ENCODE assay signal across 1 cellular context in the genomic region with DNA sequence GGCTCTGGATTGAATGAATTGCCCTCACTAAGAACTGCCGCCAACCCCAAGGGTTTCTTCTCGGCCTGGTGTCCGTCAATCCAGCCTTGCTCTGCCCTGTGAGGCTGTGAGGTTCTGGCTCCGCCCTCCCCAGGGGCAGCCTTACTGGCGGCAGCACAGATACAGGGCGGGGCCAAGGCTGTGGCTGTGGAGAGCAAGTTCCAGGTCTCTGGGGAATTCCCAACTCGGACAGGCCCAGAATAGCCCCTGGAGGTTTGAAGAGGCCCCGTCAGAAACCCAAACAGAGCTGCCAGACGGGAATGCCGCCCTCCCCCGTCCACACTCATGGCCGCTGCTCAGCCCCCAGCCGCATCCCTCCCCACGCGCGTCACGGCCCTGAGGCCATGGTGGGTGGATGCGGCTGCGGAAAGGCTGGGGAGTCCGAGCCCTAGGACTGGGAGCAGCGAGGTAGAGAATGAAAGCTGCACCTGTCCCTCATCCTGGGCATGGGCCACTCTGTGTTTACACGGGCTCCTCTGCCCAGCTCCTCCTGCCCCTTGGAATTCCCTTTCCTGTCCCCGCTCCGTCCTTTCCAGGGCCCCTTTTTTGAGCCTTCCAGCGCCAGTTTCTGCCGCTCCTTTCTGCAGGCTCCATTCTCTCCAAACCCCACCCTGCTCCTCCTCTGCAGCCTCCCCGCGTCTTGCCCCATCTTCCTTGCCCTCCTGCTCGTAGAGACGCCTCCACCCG.
A peak's percentile ranks its signal among the peaks of the same experiment; 100 is the strongest.
TF ChIP-seq lines count a peak whose summit lies in the region.

No MANE protein-coding gene starts in this region.

TF ChIP-seq in HepG2, 621 proteins besides CTCF, POLR2A, EP300 and RAD21 (continued from another document and continues in another):
- TF ChIP-seq, protein P1, sequence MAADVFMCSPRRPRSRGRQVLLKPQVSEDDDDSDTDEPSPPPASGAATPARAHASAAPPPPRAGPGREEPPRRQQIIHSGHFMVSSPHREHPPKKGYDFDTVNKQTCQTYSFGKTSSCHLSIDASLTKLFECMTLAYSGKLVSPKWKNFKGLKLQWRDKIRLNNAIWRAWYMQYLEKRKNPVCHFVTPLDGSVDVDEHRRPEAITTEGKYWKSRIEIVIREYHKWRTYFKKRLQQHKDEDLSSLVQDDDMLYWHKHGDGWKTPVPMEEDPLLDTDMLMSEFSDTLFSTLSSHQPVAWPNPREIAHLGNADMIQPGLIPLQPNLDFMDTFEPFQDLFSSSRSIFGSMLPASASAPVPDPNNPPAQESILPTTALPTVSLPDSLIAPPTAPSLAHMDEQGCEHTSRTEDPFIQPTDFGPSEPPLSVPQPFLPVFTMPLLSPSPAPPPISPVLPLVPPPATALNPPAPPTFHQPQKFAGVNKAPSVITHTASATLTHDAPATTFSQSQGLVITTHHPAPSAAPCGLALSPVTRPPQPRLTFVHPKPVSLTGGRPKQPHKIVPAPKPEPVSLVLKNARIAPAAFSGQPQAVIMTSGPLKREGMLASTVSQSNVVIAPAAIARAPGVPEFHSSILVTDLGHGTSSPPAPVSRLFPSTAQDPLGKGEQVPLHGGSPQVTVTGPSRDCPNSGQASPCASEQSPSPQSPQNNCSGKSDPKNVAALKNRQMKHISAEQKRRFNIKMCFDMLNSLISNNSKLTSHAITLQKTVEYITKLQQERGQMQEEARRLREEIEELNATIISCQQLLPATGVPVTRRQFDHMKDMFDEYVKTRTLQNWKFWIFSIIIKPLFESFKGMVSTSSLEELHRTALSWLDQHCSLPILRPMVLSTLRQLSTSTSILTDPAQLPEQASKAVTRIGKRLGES (CRISPR knock-in tag; IDR thresholded peaks at IDR 0.05; ENCODE audit: borderline replicate concordance), result no peak
- TF ChIP-seq NPAS2 (CRISPR knock-in tag; IDR thresholded peaks at IDR 0.05; ENCODE audit: borderline replicate concordance) (no peak), KAT2B (IDR thresholded peaks at IDR 0.05; ENCODE audit: borderline replicate concordance, low read depth, low read length) (no peak), PHF8 (CRISPR knock-in tag; IDR thresholded peaks at IDR 0.05) (peak; percentile 62; the same call in 1 of the 2 replicates), ZNF335 (CRISPR knock-in tag; IDR thresholded peaks at IDR 0.05) (no peak), NR2F2 (IDR thresholded peaks at IDR 0.05; ENCODE audit: borderline replicate concordance, low read depth) (no peak), SNAPC2 (CRISPR knock-in tag; IDR thresholded peaks at IDR 0.05) (no peak), RNF2 (conservative IDR thresholded peaks at IDR 0.05; ENCODE audit: low read depth) (no peak), JUN (CRISPR knock-in tag; IDR thresholded peaks at IDR 0.05) (no peak), GPN1 (CRISPR knock-in tag; IDR thresholded peaks at IDR 0.05; ENCODE audit: borderline replicate concordance) (no peak), GFI1 (CRISPR knock-in tag; IDR thresholded peaks at IDR 0.05; ENCODE audit: borderline replicate concordance) (peak; percentile 76; the same call in 1 of the 2 replicates), PAX8 (CRISPR knock-in tag; IDR thresholded peaks at IDR 0.05; ENCODE audit: borderline replicate concordance) (no peak), KDM3A (CRISPR knock-in tag; IDR thresholded peaks at IDR 0.05; ENCODE audit: low read depth) (peak; percentile 56; the same call in 1 of the 2 replicates), ZFAT (CRISPR knock-in tag; conservative IDR thresholded peaks at IDR 0.05) (no peak), NFYC (CRISPR knock-in tag; IDR thresholded peaks at IDR 0.05) (peak; percentile 77), ETV6 (CRISPR knock-in tag; conservative IDR thresholded peaks at IDR 0.05) (no peak), ZNF761 (CRISPR knock-in tag; conservative IDR thresholded peaks at IDR 0.05) (no peak), ZNF768 (CRISPR knock-in tag; IDR thresholded peaks at IDR 0.05) (peak; percentile 65; the same call in 1 of the 2 replicates), NR3C1 (CRISPR knock-in tag; IDR thresholded peaks at IDR 0.05) (no peak), SIX1 (CRISPR knock-in tag; IDR thresholded peaks at IDR 0.05; ENCODE audit: borderline replicate concordance) (no peak), ATF1 (CRISPR knock-in tag; IDR thresholded peaks at IDR 0.05) (no peak), ZKSCAN8 (CRISPR knock-in tag; IDR thresholded peaks at IDR 0.05; ENCODE audit: borderline replicate concordance) (0 out of 2 replicates have a peak, but pooled peaks have one; percentile 54), RBM22 (optimal IDR thresholded peaks at IDR 0.05; ENCODE audit: low read length) (peak; percentile 99), ZNF850 (CRISPR knock-in tag; conservative IDR thresholded peaks at IDR 0.05) (no peak), ZNF296 (CRISPR knock-in tag; conservative IDR thresholded peaks at IDR 0.05) (no peak), FOXA3 (CRISPR knock-in tag; IDR thresholded peaks at IDR 0.05) (peak; percentile 53), EED (CRISPR knock-in tag; IDR thresholded peaks at IDR 0.05) (no peak), DPF2 (CRISPR knock-in tag; IDR thresholded peaks at IDR 0.05; ENCODE audit: borderline replicate concordance, low read depth) (0 out of 2 replicates have a peak, but pooled peaks have one; percentile 5), NBN (conservative IDR thresholded peaks at IDR 0.05) (no peak), SP2 (CRISPR knock-in tag; IDR thresholded peaks at IDR 0.05) (peak; percentile 72), TCF12 (IDR thresholded peaks at IDR 0.05) (no peak), TCF12 (CRISPR knock-in tag; IDR thresholded peaks at IDR 0.05) (0 out of 2 replicates have a peak, but pooled peaks have one; percentile 63)
- TF ChIP-seq, protein P2, sequence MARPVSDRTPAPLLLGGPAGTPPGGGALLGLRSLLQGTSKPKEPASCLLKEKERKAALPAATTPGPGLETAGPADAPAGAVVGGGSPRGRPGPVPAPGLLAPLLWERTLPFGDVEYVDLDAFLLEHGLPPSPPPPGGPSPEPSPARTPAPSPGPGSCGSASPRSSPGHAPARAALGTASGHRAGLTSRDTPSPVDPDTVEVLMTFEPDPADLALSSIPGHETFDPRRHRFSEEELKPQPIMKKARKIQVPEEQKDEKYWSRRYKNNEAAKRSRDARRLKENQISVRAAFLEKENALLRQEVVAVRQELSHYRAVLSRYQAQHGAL (CRISPR knock-in tag; IDR thresholded peaks at IDR 0.05; ENCODE audit: not compliant biosample characterization), result no peak
- TF ChIP-seq, protein P3, sequence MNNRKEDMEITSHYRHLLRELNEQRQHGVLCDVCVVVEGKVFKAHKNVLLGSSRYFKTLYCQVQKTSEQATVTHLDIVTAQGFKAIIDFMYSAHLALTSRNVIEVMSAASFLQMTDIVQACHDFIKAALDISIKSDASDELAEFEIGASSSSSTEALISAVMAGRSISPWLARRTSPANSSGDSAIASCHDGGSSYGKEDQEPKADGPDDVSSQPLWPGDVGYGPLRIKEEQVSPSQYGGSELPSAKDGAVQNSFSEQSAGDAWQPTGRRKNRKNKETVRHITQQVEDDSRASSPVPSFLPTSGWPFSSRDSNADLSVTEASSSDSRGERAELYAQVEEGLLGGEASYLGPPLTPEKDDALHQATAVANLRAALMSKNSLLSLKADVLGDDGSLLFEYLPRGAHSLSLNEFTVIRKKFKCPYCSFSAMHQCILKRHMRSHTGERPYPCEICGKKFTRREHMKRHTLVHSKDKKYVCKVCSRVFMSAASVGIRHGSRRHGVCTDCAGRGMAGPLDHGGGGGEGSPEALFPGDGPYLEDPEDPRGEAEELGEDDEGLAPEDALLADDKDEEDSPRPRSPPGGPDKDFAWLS (CRISPR knock-in tag; IDR thresholded peaks at IDR 0.05; ENCODE audit: borderline replicate concordance), result peak; percentile 70; the same call in 1 of the 2 replicates
- TF ChIP-seq, protein P4, sequence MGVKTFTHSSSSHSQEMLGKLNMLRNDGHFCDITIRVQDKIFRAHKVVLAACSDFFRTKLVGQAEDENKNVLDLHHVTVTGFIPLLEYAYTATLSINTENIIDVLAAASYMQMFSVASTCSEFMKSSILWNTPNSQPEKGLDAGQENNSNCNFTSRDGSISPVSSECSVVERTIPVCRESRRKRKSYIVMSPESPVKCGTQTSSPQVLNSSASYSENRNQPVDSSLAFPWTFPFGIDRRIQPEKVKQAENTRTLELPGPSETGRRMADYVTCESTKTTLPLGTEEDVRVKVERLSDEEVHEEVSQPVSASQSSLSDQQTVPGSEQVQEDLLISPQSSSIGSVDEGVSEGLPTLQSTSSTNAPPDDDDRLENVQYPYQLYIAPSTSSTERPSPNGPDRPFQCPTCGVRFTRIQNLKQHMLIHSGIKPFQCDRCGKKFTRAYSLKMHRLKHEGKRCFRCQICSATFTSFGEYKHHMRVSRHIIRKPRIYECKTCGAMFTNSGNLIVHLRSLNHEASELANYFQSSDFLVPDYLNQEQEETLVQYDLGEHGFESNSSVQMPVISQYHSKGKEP (CRISPR knock-in tag; IDR thresholded peaks at IDR 0.05), result 0 out of 2 replicates have a peak, but pooled peaks have one; percentile 19
- TF ChIP-seq, protein P5, sequence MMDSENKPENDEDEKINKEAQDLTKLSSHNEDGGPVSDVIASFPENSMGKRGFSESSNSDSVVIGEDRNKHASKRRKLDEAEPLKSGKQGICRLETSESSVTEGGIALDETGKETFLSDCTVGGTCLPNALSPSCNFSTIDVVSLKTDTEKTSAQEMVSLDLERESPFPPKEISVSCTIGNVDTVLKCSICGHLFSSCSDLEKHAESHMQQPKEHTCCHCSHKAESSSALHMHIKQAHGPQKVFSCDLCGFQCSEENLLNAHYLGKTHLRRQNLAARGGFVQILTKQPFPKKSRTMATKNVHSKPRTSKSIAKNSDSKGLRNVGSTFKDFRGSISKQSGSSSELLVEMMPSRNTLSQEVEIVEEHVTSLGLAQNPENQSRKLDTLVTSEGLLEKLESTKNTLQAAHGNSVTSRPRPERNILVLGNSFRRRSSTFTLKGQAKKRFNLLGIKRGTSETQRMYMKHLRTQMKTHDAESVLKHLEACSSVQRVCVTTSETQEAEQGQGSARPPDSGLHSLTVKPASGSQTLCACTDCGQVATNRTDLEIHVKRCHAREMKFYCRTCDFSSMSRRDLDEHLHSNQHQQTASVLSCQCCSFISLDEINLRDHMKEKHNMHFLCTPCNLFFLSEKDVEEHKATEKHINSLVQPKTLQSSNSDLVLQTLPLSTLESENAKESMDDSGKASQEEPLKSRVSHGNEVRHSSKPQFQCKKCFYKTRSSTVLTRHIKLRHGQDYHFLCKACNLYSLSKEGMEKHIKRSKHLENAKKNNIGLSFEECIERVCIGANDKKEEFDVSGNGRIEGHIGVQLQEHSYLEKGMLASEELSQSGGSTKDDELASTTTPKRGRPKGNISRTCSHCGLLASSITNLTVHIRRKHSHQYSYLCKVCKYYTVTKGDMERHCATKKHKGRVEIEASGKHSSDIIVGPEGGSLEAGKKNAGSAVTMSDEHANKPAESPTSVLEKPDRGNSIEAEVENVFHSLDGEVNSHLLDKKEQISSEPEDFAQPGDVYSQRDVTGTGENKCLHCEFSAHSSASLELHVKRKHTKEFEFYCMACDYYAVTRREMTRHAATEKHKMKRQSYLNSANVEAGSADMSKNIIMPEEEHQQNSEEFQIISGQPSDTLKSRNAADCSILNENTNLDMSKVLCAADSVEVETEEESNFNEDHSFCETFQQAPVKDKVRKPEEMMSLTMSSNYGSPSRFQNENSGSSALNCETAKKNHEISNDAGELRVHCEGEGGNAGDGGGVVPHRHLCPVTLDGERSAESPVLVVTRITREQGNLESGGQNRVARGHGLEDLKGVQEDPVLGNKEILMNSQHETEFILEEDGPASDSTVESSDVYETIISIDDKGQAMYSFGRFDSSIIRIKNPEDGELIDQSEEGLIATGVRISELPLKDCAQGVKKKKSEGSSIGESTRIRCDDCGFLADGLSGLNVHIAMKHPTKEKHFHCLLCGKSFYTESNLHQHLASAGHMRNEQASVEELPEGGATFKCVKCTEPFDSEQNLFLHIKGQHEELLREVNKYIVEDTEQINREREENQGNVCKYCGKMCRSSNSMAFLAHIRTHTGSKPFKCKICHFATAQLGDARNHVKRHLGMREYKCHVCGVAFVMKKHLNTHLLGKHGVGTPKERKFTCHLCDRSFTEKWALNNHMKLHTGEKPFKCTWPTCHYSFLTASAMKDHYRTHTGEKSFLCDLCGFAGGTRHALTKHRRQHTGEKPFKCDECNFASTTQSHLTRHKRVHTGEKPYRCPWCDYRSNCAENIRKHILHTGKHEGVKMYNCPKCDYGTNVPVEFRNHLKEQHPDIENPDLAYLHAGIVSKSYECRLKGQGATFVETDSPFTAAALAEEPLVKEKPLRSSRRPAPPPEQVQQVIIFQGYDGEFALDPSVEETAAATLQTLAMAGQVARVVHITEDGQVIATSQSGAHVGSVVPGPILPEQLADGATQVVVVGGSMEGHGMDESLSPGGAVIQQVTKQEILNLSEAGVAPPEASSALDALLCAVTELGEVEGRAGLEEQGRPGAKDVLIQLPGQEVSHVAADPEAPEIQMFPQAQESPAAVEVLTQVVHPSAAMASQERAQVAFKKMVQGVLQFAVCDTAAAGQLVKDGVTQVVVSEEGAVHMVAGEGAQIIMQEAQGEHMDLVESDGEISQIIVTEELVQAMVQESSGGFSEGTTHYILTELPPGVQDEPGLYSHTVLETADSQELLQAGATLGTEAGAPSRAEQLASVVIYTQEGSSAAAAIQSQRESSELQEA (CRISPR knock-in tag; IDR thresholded peaks at IDR 0.05; ENCODE audit: not compliant biosample characterization), result peak; percentile 31
- TF ChIP-seq, protein P6, sequence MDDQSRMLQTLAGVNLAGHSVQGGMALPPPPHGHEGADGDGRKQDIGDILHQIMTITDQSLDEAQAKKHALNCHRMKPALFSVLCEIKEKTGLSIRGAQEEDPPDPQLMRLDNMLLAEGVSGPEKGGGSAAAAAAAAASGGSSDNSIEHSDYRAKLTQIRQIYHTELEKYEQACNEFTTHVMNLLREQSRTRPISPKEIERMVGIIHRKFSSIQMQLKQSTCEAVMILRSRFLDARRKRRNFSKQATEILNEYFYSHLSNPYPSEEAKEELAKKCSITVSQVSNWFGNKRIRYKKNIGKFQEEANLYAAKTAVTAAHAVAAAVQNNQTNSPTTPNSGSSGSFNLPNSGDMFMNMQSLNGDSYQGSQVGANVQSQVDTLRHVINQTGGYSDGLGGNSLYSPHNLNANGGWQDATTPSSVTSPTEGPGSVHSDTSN (CRISPR knock-in tag; IDR thresholded peaks at IDR 0.05; ENCODE audit: borderline replicate concordance), result no peak
- TF ChIP-seq, protein P7, sequence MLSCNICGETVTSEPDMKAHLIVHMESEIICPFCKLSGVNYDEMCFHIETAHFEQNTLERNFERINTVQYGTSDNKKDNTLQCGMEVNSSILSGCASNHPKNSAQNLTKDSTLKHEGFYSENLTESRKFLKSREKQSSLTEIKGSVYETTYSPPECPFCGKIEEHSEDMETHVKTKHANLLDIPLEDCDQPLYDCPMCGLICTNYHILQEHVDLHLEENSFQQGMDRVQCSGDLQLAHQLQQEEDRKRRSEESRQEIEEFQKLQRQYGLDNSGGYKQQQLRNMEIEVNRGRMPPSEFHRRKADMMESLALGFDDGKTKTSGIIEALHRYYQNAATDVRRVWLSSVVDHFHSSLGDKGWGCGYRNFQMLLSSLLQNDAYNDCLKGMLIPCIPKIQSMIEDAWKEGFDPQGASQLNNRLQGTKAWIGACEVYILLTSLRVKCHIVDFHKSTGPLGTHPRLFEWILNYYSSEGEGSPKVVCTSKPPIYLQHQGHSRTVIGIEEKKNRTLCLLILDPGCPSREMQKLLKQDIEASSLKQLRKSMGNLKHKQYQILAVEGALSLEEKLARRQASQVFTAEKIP (CRISPR knock-in tag; IDR thresholded peaks at IDR 0.05; ENCODE audit: borderline replicate concordance), result no peak
- TF ChIP-seq, protein P8, sequence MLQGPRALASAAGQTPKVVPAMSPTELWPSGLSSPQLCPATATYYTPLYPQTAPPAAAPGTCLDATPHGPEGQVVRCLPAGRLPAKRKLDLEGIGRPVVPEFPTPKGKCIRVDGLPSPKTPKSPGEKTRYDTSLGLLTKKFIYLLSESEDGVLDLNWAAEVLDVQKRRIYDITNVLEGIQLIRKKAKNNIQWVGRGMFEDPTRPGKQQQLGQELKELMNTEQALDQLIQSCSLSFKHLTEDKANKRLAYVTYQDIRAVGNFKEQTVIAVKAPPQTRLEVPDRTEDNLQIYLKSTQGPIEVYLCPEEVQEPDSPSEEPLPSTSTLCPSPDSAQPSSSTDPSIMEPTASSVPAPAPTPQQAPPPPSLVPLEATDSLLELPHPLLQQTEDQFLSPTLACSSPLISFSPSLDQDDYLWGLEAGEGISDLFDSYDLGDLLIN (CRISPR knock-in tag; IDR thresholded peaks at IDR 0.05; ENCODE audit: borderline replicate concordance), result no peak
